1 cellular context compared by ENCODE assay signal in the genomic region with DNA sequence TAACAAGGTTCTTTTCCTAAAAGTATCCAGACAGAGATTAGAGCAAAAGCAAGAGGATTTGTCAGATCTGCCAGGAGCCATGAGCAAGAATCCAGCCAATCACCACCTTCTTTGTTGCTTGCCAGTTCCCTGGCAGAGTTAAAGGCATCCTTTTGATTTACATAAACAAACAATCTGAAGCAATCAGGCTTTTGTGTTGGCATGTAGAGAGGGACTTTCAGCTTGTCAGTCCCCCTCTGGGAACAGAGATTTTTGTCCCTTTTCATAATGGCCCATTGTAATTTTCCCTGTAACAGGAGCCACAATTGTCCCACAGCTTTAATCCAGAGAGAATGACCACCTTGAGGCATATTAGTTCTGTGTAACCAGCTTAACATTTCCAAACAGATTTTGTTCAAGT.
TF ChIP-seq lines count a peak whose summit lies in the region.

A gene with protein sequence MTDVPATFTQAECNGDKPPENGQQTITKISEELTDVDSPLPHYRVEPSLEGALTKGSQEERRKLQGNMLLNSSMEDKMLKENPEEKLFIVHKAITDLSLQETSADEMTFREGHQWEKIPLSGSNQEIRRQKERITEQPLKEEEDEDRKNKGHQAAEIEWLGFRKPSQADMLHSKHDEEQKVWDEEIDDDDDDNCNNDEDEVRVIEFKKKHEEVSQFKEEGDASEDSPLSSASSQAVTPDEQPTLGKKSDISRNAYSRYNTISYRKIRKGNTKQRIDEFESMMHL (minus strand): TSS at position 39 of the 400 bp plus-strand sequence. CDS start 182 bp downstream, outside the sequence.

TF ChIP-seq in K562, 482 proteins besides CTCF, POLR2A, EP300 and RAD21:
- no peak for TF ChIP-seq BCL6 (CRISPR knock-in tag; IDR thresholded peaks at IDR 0.05)
- TF ChIP-seq, protein P1, sequence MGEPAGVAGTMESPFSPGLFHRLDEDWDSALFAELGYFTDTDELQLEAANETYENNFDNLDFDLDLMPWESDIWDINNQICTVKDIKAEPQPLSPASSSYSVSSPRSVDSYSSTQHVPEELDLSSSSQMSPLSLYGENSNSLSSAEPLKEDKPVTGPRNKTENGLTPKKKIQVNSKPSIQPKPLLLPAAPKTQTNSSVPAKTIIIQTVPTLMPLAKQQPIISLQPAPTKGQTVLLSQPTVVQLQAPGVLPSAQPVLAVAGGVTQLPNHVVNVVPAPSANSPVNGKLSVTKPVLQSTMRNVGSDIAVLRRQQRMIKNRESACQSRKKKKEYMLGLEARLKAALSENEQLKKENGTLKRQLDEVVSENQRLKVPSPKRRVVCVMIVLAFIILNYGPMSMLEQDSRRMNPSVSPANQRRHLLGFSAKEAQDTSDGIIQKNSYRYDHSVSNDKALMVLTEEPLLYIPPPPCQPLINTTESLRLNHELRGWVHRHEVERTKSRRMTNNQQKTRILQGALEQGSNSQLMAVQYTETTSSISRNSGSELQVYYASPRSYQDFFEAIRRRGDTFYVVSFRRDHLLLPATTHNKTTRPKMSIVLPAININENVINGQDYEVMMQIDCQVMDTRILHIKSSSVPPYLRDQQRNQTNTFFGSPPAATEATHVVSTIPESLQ (CRISPR knock-in tag; IDR thresholded peaks at IDR 0.05): no peak
- 0 out of 2 replicates have a peak, but pooled peaks have one; percentile 16 for TF ChIP-seq SMAD4 (CRISPR knock-in tag; conservative IDR thresholded peaks at IDR 0.05)
- TF ChIP-seq ZNF830 (CRISPR knock-in tag; IDR thresholded peaks at IDR 0.05): no peak
- TF ChIP-seq, protein P2, sequence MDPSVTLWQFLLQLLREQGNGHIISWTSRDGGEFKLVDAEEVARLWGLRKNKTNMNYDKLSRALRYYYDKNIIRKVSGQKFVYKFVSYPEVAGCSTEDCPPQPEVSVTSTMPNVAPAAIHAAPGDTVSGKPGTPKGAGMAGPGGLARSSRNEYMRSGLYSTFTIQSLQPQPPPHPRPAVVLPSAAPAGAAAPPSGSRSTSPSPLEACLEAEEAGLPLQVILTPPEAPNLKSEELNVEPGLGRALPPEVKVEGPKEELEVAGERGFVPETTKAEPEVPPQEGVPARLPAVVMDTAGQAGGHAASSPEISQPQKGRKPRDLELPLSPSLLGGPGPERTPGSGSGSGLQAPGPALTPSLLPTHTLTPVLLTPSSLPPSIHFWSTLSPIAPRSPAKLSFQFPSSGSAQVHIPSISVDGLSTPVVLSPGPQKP (CRISPR knock-in tag; IDR thresholded peaks at IDR 0.05): no peak
- TF ChIP-seq ZNF431 (CRISPR knock-in tag; IDR thresholded peaks at IDR 0.05): no peak
- TF ChIP-seq THRAP3 (IDR thresholded peaks at IDR 0.05; ENCODE audit: borderline replicate concordance): no peak
